ENCODE assay signal across 8 cellular contexts in genomic region chr19:50315773-50316448, GRCh38. TPM values are rescaled to one million over a fixed set of nuclear protein-coding genes. Genes with fewer than 3 reads are reported as not detected.
DNase-seq lines count a peak whose midpoint lies in the region; ATAC-seq, FAIRE-seq and TF ChIP-seq lines count a peak whose summit lies in the region.

No MANE protein-coding gene starts in this region.

- H3K4me1 ChIP-seq in PC-3 (ENCODE audit: insufficient read depth, low read length) = peaks cover 4% of the 10 kb centered on the region
- H3K4me1 ChIP-seq in gastrocnemius medialis = no peaks in the 10 kb centered on the region

- DNase-seq in ACHN = peak; percentile 11
- peak; percentile 59 for DNase-seq in GM12891 (ENCODE audit: insufficient read length, low spot score)
- no peak for DNase-seq in PC-3
- DNase-seq in epidermal melanocyte (ENCODE audit: insufficient read length, low spot score) = peak; percentile 2
- DNase-seq in gastrocnemius medialis = no peak
- DNase-seq in UCSD-AML1 (lab: John Stamatoyannopoulos, UW; ENCODE audit: unreplicated experiment) = no peak
- DNase-seq in CD1c-positive myeloid dendritic cell (ENCODE audit: extremely low spot score) = no peak
- no peak for DNase-seq in GOT3 (lab: John Stamatoyannopoulos, UW)

- H2AFZ ChIP-seq in PC-3 (ENCODE audit: low read length) = peak overlapping the region; percentile 65; the same call in 1 of the 2 replicates

- no peak overlapping the region for H3K9ac ChIP-seq in PC-3 (ENCODE audit: low read length)

- intact Hi-C loops in PC-3 (cut with micrococcal nuclease) = no loop called here
- intact Hi-C loops in gastrocnemius medialis (cut with DNase I; ENCODE audit: low total_unique reads) = no loop called here

- FAIRE-seq in GM12891 (lab: Jason Lieb, UNC) = no peak

- H3K27ac ChIP-seq in PC-3 (ENCODE audit: low read length) (no peak overlapping the region), gastrocnemius medialis (no peak overlapping the region)

- H3K36me3 ChIP-seq in PC-3 (ENCODE audit: low read depth, low read length) = no peaks in the 10 kb centered on the region
- no peaks in the 10 kb centered on the region for H3K36me3 ChIP-seq in gastrocnemius medialis

- no peaks in the 10 kb centered on the region for H4K20me1 ChIP-seq in PC-3 (ENCODE audit: low read length)

- POLR2A ChIA-PET in PC-3 (lab: Charles Lee; ENCODE audit: unreplicated experiment) = no interaction called here

- peak; percentile 49 for ATAC-seq in PC-3
- no peak for ATAC-seq in gastrocnemius medialis

- no peaks in the 10 kb centered on the region for H3K9me2 ChIP-seq in PC-3 (replicated peaks; ENCODE audit: low read length)

- no peak for TF ChIP-seq CTCF in PC-3 (conservative IDR thresholded peaks at IDR 0.05; ENCODE audit: low read depth, low read length)
- TF ChIP-seq CTCF in gastrocnemius medialis (IDR thresholded peaks at IDR 0.05 in 4 of 5, conservative IDR thresholded peaks at IDR 0.05 in 1 of 5) = no peak

- H3F3A ChIP-seq in PC-3 (ENCODE audit: low read length, unreplicated experiment) = no peaks in the 10 kb centered on the region

- CTCF ChIA-PET in PC-3 (lab: Charles Lee) = interaction anchor here (0.7 to 1.3 kb wide), 2 partner anchors 13 to 17 kb away, joined by 3 to 9 read pairs; partner anchors contain the start of gene KCNC3

- H3K4me2 ChIP-seq in PC-3 (ENCODE audit: low read length) = peak overlapping the region; percentile 41

- no peaks in the 10 kb centered on the region for H3K79me2 ChIP-seq in PC-3 (ENCODE audit: low read length)

- no peak for TF ChIP-seq POLR2A in GM12891 (IDR thresholded peaks at IDR 0.05; ENCODE audit: low read depth, low read length)
- TF ChIP-seq POLR2A in gastrocnemius medialis (IDR thresholded peaks at IDR 0.05) = no peak

- H3K4me3 ChIP-seq in PC-3 (ENCODE audit: low read length) (peak overlapping the region; percentile 36), gastrocnemius medialis (no peak overlapping the region)

- in situ Hi-C loops in ACHN (cut with HindIII; ENCODE audit: low pct_ligation_motif_present, low pct_unique_long_range_greater_than_20kb, low sequenced_read_pairs) (no loop called here), gastrocnemius medialis (cut with MboI; ENCODE audit: low sequenced_read_pairs in 4 of 4) (no loop called here)

- H3K9me3 ChIP-seq in PC-3 (ENCODE audit: low read length) (no peaks in the 10 kb centered on the region), gastrocnemius medialis (no peaks in the 10 kb centered on the region)

- peaks cover 27% of the 10 kb centered on the region for H3K27me3 ChIP-seq in PC-3 (ENCODE audit: low read length)
- peaks cover 41 to 57% (median 55%) of the 10 kb centered on the region in 3 donors for H3K27me3 ChIP-seq in gastrocnemius medialis

- BruUV-seq in PC-3 (replicated peaks; lab: Mats Ljungman, UMichigan) = no TSS peak

TF ChIP-seq in GM12891, 5 proteins besides CTCF, POLR2A, EP300 and RAD21:
- TF ChIP-seq PAX5 (IDR thresholded peaks at IDR 0.05; ENCODE audit: insufficient read depth, low read length, severe bottlenecking) = no peak
- TF ChIP-seq POLR2AphosphoS5 (IDR thresholded peaks at IDR 0.05; ENCODE audit: low read depth, low read length) = no peak
- no peak for TF ChIP-seq TAF1 (IDR thresholded peaks at IDR 0.05; ENCODE audit: low read depth, low read length)
- no peak for TF ChIP-seq POU2F2 (IDR thresholded peaks at IDR 0.05; ENCODE audit: low read depth, low read length)
- TF ChIP-seq SPI1 (IDR thresholded peaks at IDR 0.05; ENCODE audit: low read depth, low read length) = 0 out of 2 replicates have a peak, but pooled peaks have one; percentile 20

RNA-seq across cellular contexts. Expression of gene KCNC3, which starts 13.3 kb away (rescaled TPM):
- polyA plus RNA-seq in GM12891 (2012; ENCODE audit: low read depth, missing spikeins) = 2.3 TPM
- total RNA-seq in PC-3 (2014; rRNA removed) (3.1 and 3.6 TPM in 2 replicates), gastrocnemius medialis (1 to 10 TPM in 1 of 4 donors, under 1 TPM in 3; 0.25 to 1.4 (median 0.53) TPM)

RNA-seq across cellular contexts. Expression of gene NAPSA, which starts 49.5 kb away (rescaled TPM):
- 21.5 TPM for polyA plus RNA-seq in GM12891 (2012; ENCODE audit: low read depth, missing spikeins)
- 1.2 and 3.0 TPM in 2 replicates for total RNA-seq in PC-3 (2014; rRNA removed)
- under 1 TPM in 1 of 4 donors, not detected in 3; 0.09 TPM for total RNA-seq in gastrocnemius medialis

Comparison
In these comparisons a context has a peak if more than half of its experiments do, and no peak if none do; other contexts are left out.
1. DNase-seq: peak in ACHN (single experiment), GM12891 (single experiment) and epidermal melanocyte (single experiment); none in PC-3 (single experiment), gastrocnemius medialis (0 of 2), UCSD-AML1 (single experiment), CD1c-positive myeloid dendritic cell (single experiment) and GOT3 (single experiment).